41 cellular contexts compared by ENCODE assay signal in genomic region chr9:72911247-72911775, GRCh38. TPM values are rescaled to one million over a fixed set of nuclear protein-coding genes. Genes with fewer than 3 reads are reported as not detected.
"Had no signal": no experiment of that assay in that cellular context is flagged by ENCODE, and none has a peak within 500 bp of the region (broad histone marks: within the 10 kb centered on the region; RNA-seq: fewer than 3 reads in every experiment).

No MANE protein-coding gene starts in this region.

- FAIRE-seq: astrocyte, bronchial epithelial cell had no signal

- H3K27ac ChIP-seq: ascending aorta, brain microvascular endothelial cell, cardiac muscle cell had no signal

- H3K36me3 ChIP-seq: adrenal gland, brain microvascular endothelial cell, breast epithelium, cardiac muscle cell had no signal

- ATAC-seq: activated naive CD4-positive, alpha-beta T cell treated with anti-CD3 and anti-CD28 coated beads, Interleukin-2, amount 50 U/mL, for 72 hours; activated naive CD8-positive, alpha-beta T cell treated with anti-CD3 and anti-CD28 coated beads, Interleukin-2, amount 50 U/mL, for 24 hours; activated T-cell treated with anti-CD3 and anti-CD28 coated beads, Interleukin-2, amount 50 U/mL, for 4 hours; activated T-cell treated with anti-CD3 and anti-CD28 coated beads, Interleukin-2, amount 50 U/mL, for 72 hours; activated T-helper 17 cell treated with anti-CD3 and anti-CD28 coated beads, Interleukin-2, amount 50 U/mL, for 72 hours; body of pancreas had no signal

- DNase-seq: activated effector memory CD4-positive, alpha-beta T cell treated with anti-CD3 and anti-CD28 coated beads, Interleukin-2, amount 50 U/mL, for 16 hours; activated effector memory CD4-positive, alpha-beta T cell treated with Interleukin-2 at 50 U/mL for 16 hours; activated gamma-delta T cell; activated gamma-delta T cell treated with Interleukin-2 at 50 U/mL for 16 hours; activated naive CD4-positive, alpha-beta T cell; activated naive CD4-positive, alpha-beta T cell treated with anti-CD3 and anti-CD28 coated beads for 36 hours; activated naive CD4-positive, alpha-beta T cell treated with anti-CD3 and anti-CD28 coated beads, Interleukin-2, amount 10 ng/mL, durations not matched to agents 7 days and 5 days; activated naive CD4-positive, alpha-beta T cell treated with anti-CD3 and anti-CD28 coated beads, Interleukin-2, amount 50 U/mL, for 16 hours; activated naive CD4-positive, alpha-beta T cell treated with Interleukin-2 at 50 U/mL for 16 hours; activated naive CD8-positive, alpha-beta T cell treated with anti-CD3 and anti-CD28 coated beads for 36 hours; activated naive CD8-positive, alpha-beta T cell treated with anti-CD3 and anti-CD28 coated beads, Interleukin-2, amount 10 ng/mL, durations not matched to agents 7 days and 5 days; activated naive CD8-positive, alpha-beta T cell treated with anti-CD3 and anti-CD28 coated beads, Interleukin-2, amount 50 U/mL, for 24 hours; activated T-cell treated with anti-CD3 and anti-CD28 coated beads for 4 hours; activated T-cell treated with anti-CD3 and anti-CD28 coated beads, Interleukin-2, amount 50 U/mL, for 1 hour; activated T-cell treated with anti-CD3 and anti-CD28 coated beads, Interleukin-2, amount 50 U/mL, for 24 hours; activated T-cell treated with anti-CD3 and anti-CD28 coated beads, Interleukin-2, amount 50 U/mL, for 4 hours; activated T-cell treated with anti-CD3 and anti-CD28 coated beads, Interleukin-2, amount 50 U/mL, for 48 hours; activated T-cell treated with anti-CD3 and anti-CD28 coated beads, Interleukin-2, amount 50 U/mL, for 72 hours; adrenal gland; amniotic stem cell; amygdala; anterior cingulate cortex; aorta; body of pancreas; brain microvascular endothelial cell; caudate nucleus; central memory CD4-positive, alpha-beta T cell; cerebellar nuclear complex had no signal

- H3K4me3 ChIP-seq: adrenal gland, ascending aorta, body of pancreas, breast epithelium, cardiac muscle cell had no signal

- H3K27me3 Mint-ChIP-seq: activated naive CD8-positive, alpha-beta T cell; activated naive CD8-positive, alpha-beta T cell treated with anti-CD3 and anti-CD28 coated beads for 36 hours; activated T-cell treated with anti-CD3 and anti-CD28 coated beads, Interleukin-2, amount 50 U/mL, for 24 hours; activated T-helper 17 cell treated with anti-CD3 and anti-CD28 coated beads, Interleukin-2, amount 50 U/mL, for 72 hours; brain; central memory CD8-positive, alpha-beta T cell had no signal

- H3K36me3 Mint-ChIP-seq: activated naive CD4-positive, alpha-beta T cell treated with anti-CD3 and anti-CD28 coated beads, Interleukin-2, amount 10 ng/mL, durations not matched to agents 7 days and 5 days; activated naive CD4-positive, alpha-beta T cell treated with anti-CD3 and anti-CD28 coated beads, Interleukin-2, amount 50 U/mL, for 24 hours; activated naive CD4-positive, alpha-beta T cell treated with anti-CD3 and anti-CD28 coated beads, Interleukin-2, amount 50 U/mL, for 72 hours; activated naive CD8-positive, alpha-beta T cell; activated naive CD8-positive, alpha-beta T cell treated with anti-CD3 and anti-CD28 coated beads for 36 hours; activated naive CD8-positive, alpha-beta T cell treated with anti-CD3 and anti-CD28 coated beads, Interleukin-2, amount 10 ng/mL, durations not matched to agents 7 days and 5 days; brain had no signal

- H3K9me3 Mint-ChIP-seq: activated naive CD4-positive, alpha-beta T cell treated with anti-CD3 and anti-CD28 coated beads for 36 hours; activated naive CD4-positive, alpha-beta T cell treated with anti-CD3 and anti-CD28 coated beads, Interleukin-2, amount 10 ng/mL, durations not matched to agents 7 days and 5 days; activated naive CD4-positive, alpha-beta T cell treated with anti-CD3 and anti-CD28 coated beads, Interleukin-2, amount 50 U/mL, for 24 hours; activated naive CD4-positive, alpha-beta T cell treated with anti-CD3 and anti-CD28 coated beads, Interleukin-2, amount 50 U/mL, for 72 hours; activated naive CD8-positive, alpha-beta T cell treated with anti-CD3 and anti-CD28 coated beads for 36 hours; activated naive CD8-positive, alpha-beta T cell treated with anti-CD3 and anti-CD28 coated beads, Interleukin-2, amount 10 ng/mL, durations not matched to agents 7 days and 5 days; activated naive CD8-positive, alpha-beta T cell treated with anti-CD3 and anti-CD28 coated beads, Interleukin-2, amount 50 U/mL, for 24 hours; activated T-cell treated with anti-CD3 and anti-CD28 coated beads, Interleukin-2, amount 50 U/mL, for 24 hours; activated T-cell treated with anti-CD3 and anti-CD28 coated beads, Interleukin-2, amount 50 U/mL, for 4 hours; activated T-cell treated with anti-CD3 and anti-CD28 coated beads, Interleukin-2, amount 50 U/mL, for 72 hours; activated T-helper 1 cell treated with anti-CD3 and anti-CD28 coated beads, Interleukin-12 subunit alpha, Interleukin-12 subunit beta, Interleukin-2, Interleukin-4 antibody, amounts not matched to agents 30 ng/mL and 10 ng/mL and 1 ng/mL, durations not matched to agents 14 hours and 24 hours and 36 hours; activated T-helper 17 cell treated with anti-CD3 and anti-CD28 coated beads, Interleukin-2, amount 50 U/mL, for 72 hours; activated T-helper 2 cell treated with anti-CD3 and anti-CD28 coated beads, Interferon-gamma antibody, Interleukin-2, Interleukin-4, amounts not matched to agents 10 μg/mL and 5 μg/mL and 100 μg/mL, durations not matched to agents 14 hours and 24 hours and 36 hours; central memory CD8-positive, alpha-beta T cell had no signal

- H3K9me3 ChIP-seq: adrenal gland, ascending aorta, body of pancreas, breast epithelium had no signal

- H3K27ac Mint-ChIP-seq: activated naive CD4-positive, alpha-beta T cell treated with anti-CD3 and anti-CD28 coated beads for 36 hours; activated naive CD4-positive, alpha-beta T cell treated with anti-CD3 and anti-CD28 coated beads, Interleukin-2, amount 10 ng/mL, durations not matched to agents 7 days and 5 days; activated naive CD4-positive, alpha-beta T cell treated with anti-CD3 and anti-CD28 coated beads, Interleukin-2, amount 50 U/mL, for 24 hours; activated naive CD4-positive, alpha-beta T cell treated with anti-CD3 and anti-CD28 coated beads, Interleukin-2, amount 50 U/mL, for 72 hours; activated naive CD8-positive, alpha-beta T cell; activated naive CD8-positive, alpha-beta T cell treated with anti-CD3 and anti-CD28 coated beads for 36 hours; activated naive CD8-positive, alpha-beta T cell treated with anti-CD3 and anti-CD28 coated beads, Interleukin-2, amount 10 ng/mL, durations not matched to agents 7 days and 5 days; activated naive CD8-positive, alpha-beta T cell treated with anti-CD3 and anti-CD28 coated beads, Interleukin-2, amount 50 U/mL, for 24 hours; activated T-cell treated with anti-CD3 and anti-CD28 coated beads, Interleukin-2, amount 50 U/mL, for 24 hours; activated T-cell treated with anti-CD3 and anti-CD28 coated beads, Interleukin-2, amount 50 U/mL, for 72 hours; activated T-helper 1 cell treated with anti-CD3 and anti-CD28 coated beads, Interleukin-12 subunit alpha, Interleukin-12 subunit beta, Interleukin-2, Interleukin-4 antibody, amounts not matched to agents 30 ng/mL and 10 ng/mL and 1 ng/mL, durations not matched to agents 14 hours and 24 hours and 36 hours; activated T-helper 17 cell treated with anti-CD3 and anti-CD28 coated beads, Interleukin-2, amount 50 U/mL, for 72 hours; activated T-helper 2 cell treated with anti-CD3 and anti-CD28 coated beads, Interferon-gamma antibody, Interleukin-2, Interleukin-4, amounts not matched to agents 10 μg/mL and 5 μg/mL and 100 μg/mL, durations not matched to agents 14 hours and 24 hours and 36 hours; brain had no signal

- H3K4me3 Mint-ChIP-seq: activated naive CD4-positive, alpha-beta T cell treated with anti-CD3 and anti-CD28 coated beads for 36 hours; activated naive CD4-positive, alpha-beta T cell treated with anti-CD3 and anti-CD28 coated beads, Interleukin-2, amount 10 ng/mL, durations not matched to agents 7 days and 5 days; activated naive CD4-positive, alpha-beta T cell treated with anti-CD3 and anti-CD28 coated beads, Interleukin-2, amount 50 U/mL, for 24 hours; activated naive CD8-positive, alpha-beta T cell; activated naive CD8-positive, alpha-beta T cell treated with anti-CD3 and anti-CD28 coated beads for 36 hours; activated naive CD8-positive, alpha-beta T cell treated with anti-CD3 and anti-CD28 coated beads, Interleukin-2, amount 10 ng/mL, durations not matched to agents 7 days and 5 days; activated naive CD8-positive, alpha-beta T cell treated with anti-CD3 and anti-CD28 coated beads, Interleukin-2, amount 50 U/mL, for 24 hours; activated T-cell treated with anti-CD3 and anti-CD28 coated beads, Interleukin-2, amount 50 U/mL, for 24 hours; activated T-cell treated with anti-CD3 and anti-CD28 coated beads, Interleukin-2, amount 50 U/mL, for 4 hours; activated T-cell treated with anti-CD3 and anti-CD28 coated beads, Interleukin-2, amount 50 U/mL, for 72 hours; activated T-helper 1 cell treated with anti-CD3 and anti-CD28 coated beads, Interleukin-12 subunit alpha, Interleukin-12 subunit beta, Interleukin-2, Interleukin-4 antibody, amounts not matched to agents 30 ng/mL and 10 ng/mL and 1 ng/mL, durations not matched to agents 14 hours and 24 hours and 36 hours; activated T-helper 17 cell treated with anti-CD3 and anti-CD28 coated beads, Interleukin-2, amount 50 U/mL, for 72 hours; brain; central memory CD8-positive, alpha-beta T cell had no signal

- H3K4me1 ChIP-seq: breast epithelium had no signal

- H3K27me3 ChIP-seq: adrenal gland, ascending aorta, body of pancreas, brain microvascular endothelial cell, breast epithelium, cardiac muscle cell had no signal

- H3K4me1 Mint-ChIP-seq: activated naive CD4-positive, alpha-beta T cell treated with anti-CD3 and anti-CD28 coated beads, Interleukin-2, amount 10 ng/mL, durations not matched to agents 7 days and 5 days; activated naive CD4-positive, alpha-beta T cell treated with anti-CD3 and anti-CD28 coated beads, Interleukin-2, amount 50 U/mL, for 24 hours; activated naive CD8-positive, alpha-beta T cell treated with anti-CD3 and anti-CD28 coated beads for 36 hours; activated naive CD8-positive, alpha-beta T cell treated with anti-CD3 and anti-CD28 coated beads, Interleukin-2, amount 10 ng/mL, durations not matched to agents 7 days and 5 days; activated naive CD8-positive, alpha-beta T cell treated with anti-CD3 and anti-CD28 coated beads, Interleukin-2, amount 50 U/mL, for 24 hours; activated T-helper 17 cell treated with anti-CD3 and anti-CD28 coated beads, Interleukin-2, amount 50 U/mL, for 72 hours; central memory CD8-positive, alpha-beta T cell had no signal

RNA-seq across cellular contexts. Expression of gene ALDH1A1, which starts 41.5 kb away (rescaled TPM):
- total RNA-seq: activated naive CD4-positive, alpha-beta T cell treated with anti-CD3 and anti-CD28 coated beads for 36 hours; activated naive CD8-positive, alpha-beta T cell treated with anti-CD3 and anti-CD28 coated beads for 36 hours; activated T-cell treated with anti-CD3 and anti-CD28 coated beads, Interleukin-2, amount 50 U/mL, for 72 hours; activated T-helper 1 cell treated with anti-CD3 and anti-CD28 coated beads, Interleukin-12 subunit alpha, Interleukin-12 subunit beta, Interleukin-2, Interleukin-4 antibody, amounts not matched to agents 30 ng/mL and 10 ng/mL and 1 ng/mL, durations not matched to agents 14 hours and 24 hours and 36 hours; activated T-helper 17 cell treated with anti-CD3 and anti-CD28 coated beads, Interleukin-2, amount 50 U/mL, for 72 hours; activated T-helper 2 cell treated with anti-CD3 and anti-CD28 coated beads, Interferon-gamma antibody, Interleukin-2, Interleukin-4, amounts not matched to agents 10 μg/mL and 5 μg/mL and 100 μg/mL, durations not matched to agents 14 hours and 24 hours and 36 hours had no signal
